Comparison of ENCODE assay signal across 1 cellular context in genomic region chr1:2203671-2204383, GRCh38.
TF ChIP-seq lines count a peak whose summit lies in the region.

No MANE protein-coding gene starts in this region.

TF ChIP-seq in IMR-90, 13 proteins besides CTCF, POLR2A, EP300 and RAD21 (continued from another document):
- TF ChIP-seq RCOR1 (IDR thresholded peaks at IDR 0.05; ENCODE audit: insufficient replicate concordance, low read length) = no peak
- no peak for TF ChIP-seq CEBPB (IDR thresholded peaks at IDR 0.05; ENCODE audit: low read depth, low read length)
- no peak for TF ChIP-seq MAFK (IDR thresholded peaks at IDR 0.05; ENCODE audit: low read depth, low read length)
- no peak for TF ChIP-seq MAZ (IDR thresholded peaks at IDR 0.05; ENCODE audit: borderline replicate concordance, low read depth, low read length)
- no peak for TF ChIP-seq RFX5 (IDR thresholded peaks at IDR 0.05; ENCODE audit: low read depth, low read length)
